ENCODE assay signal across 8 cellular contexts in the genomic region with DNA sequence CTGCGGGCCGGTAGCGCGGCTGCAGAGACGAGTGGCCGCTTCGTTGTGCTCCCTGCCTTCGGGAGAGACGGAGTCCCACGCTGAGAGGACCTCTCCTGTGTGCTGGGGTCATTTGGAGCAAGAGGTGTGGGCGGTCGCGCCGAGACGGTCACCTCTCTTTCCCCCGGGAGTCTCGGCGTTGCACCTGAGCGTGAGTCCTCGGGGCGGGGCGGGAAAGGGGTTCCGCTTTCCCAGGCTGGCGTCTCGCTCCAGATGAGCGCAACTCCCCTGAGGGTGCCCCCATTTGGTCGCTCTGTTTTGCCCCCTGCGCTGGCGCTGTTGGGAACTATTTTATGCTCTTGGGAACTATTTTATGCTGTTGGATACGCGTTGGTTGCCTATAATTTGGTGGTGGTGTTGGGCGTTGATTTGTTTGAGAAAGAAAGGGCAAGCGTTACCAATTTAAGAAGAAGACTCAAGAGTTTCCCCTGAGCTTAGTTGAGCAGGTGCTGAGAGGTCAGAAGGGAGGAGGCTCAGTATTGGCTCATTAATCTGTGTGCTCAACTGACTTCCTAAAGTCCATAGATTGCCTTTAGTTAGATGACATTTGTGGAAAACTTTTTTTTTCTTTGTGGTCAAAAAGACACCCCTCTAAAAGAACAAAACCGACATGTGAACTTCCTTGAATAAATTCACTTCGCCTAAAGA. TPM values are rescaled to one million over a fixed set of nuclear protein-coding genes. Genes with fewer than 3 reads are reported as not detected.
DNase-seq lines count a peak whose midpoint lies in the region; ATAC-seq, FAIRE-seq and TF ChIP-seq lines count a peak whose summit lies in the region.

No MANE protein-coding gene starts in this region.

- intact Hi-C loops in breast epithelium (cut with DNase I; ENCODE audit: low total_unique reads) (no loop called here), kidney (cut with DNase I) (no loop called here)

- H3K36me3 ChIP-seq in KOPT-K1 (ENCODE audit: insufficient read depth, low read length) (no peaks in the 10 kb centered on the region), SU-DHL-6 (ENCODE audit: low read length) (peaks cover 9% of the 10 kb centered on the region; the same call in 1 of the 2 replicates), breast epithelium (no peaks in the 10 kb centered on the region), kidney (ENCODE audit: control insufficient read depth in 1 of 2, insufficient read depth in 2 of 2, low read length in 2 of 2) (peaks cover 0 to 4% of the 10 kb centered on the region in 2 donors)

- TF ChIP-seq CTCF in SU-DHL-6 (IDR thresholded peaks at IDR 0.05; ENCODE audit: insufficient read depth, low read length, poor library complexity, severe bottlenecking) (no peak), breast epithelium (IDR thresholded peaks at IDR 0.05) (no peak), kidney (IDR thresholded peaks at IDR 0.05; ENCODE audit: borderline replicate concordance, extremely low read depth, insufficient read depth) (no peak)

- DNase-seq in DMS 273 (lab: John Stamatoyannopoulos, UW; ENCODE audit: unreplicated experiment), result peak; percentile 72
- peak in 1 of 2 donors; percentile 23 for DNase-seq in breast epithelium (ENCODE audit: low spot score in 2 of 2)
- no peak for DNase-seq in kidney
- DNase-seq in stimulated activated CD4-positive, alpha-beta T cell treated with anti-CD3 and anti-CD28 coated beads, Interleukin-12 subunit alpha, Interleukin-12 subunit beta, amount 100 ng/mL, for 4 hours, result peak; percentile 37
- no peak for DNase-seq in A172 (ENCODE audit: low spot score)

- no peaks in the 10 kb centered on the region for H4K20me1 ChIP-seq in SU-DHL-6 (ENCODE audit: low read depth, low read length)

- H3F3A ChIP-seq in SU-DHL-6 (ENCODE audit: insufficient read depth), result peaks cover 12% of the 10 kb centered on the region

- no peak for TF ChIP-seq POLR2A in breast epithelium (IDR thresholded peaks at IDR 0.05)

- peak; percentile 25 for ATAC-seq in GM21447 (IDR thresholded peaks at IDR 0.05; ENCODE audit: unreplicated experiment)

- H3K9me3 ChIP-seq in KOPT-K1 (ENCODE audit: insufficient read depth, low read length, poor library complexity, severe bottlenecking) (no peaks in the 10 kb centered on the region), SU-DHL-6 (ENCODE audit: insufficient read depth, low read length) (no peaks in the 10 kb centered on the region), breast epithelium (no peaks in the 10 kb centered on the region), kidney (ENCODE audit: control insufficient read depth in 1 of 2, low read length in 2 of 2) (no peaks in the 10 kb centered on the region)

- H3K4me1 ChIP-seq in breast epithelium (peaks cover 0 to 3% of the 10 kb centered on the region in 2 donors), kidney (ENCODE audit: control insufficient read depth in 1 of 2, insufficient read depth in 1 of 2, low read depth in 1 of 2, low read length in 2 of 2) (peaks cover 0 to 7% of the 10 kb centered on the region in 2 donors)

- H3K27me3 ChIP-seq in SU-DHL-6 (ENCODE audit: low read length), result no peaks in the 10 kb centered on the region
- no peaks in the 10 kb centered on the region for H3K27me3 ChIP-seq in breast epithelium

- H3K79me2 ChIP-seq in SU-DHL-6 (ENCODE audit: insufficient read depth, low read length), result peaks cover 34% of the 10 kb centered on the region

- H3K9me2 ChIP-seq in SU-DHL-6 (replicated peaks; ENCODE audit: insufficient read depth, low read length), result no peaks in the 10 kb centered on the region

- H3K9ac ChIP-seq in SU-DHL-6 (ENCODE audit: low read length) (peak overlapping the region; percentile 81), kidney (ENCODE audit: low read length in 2 of 2) (peak overlapping the region; percentile 87 to 96)

- H3K4me2 ChIP-seq in SU-DHL-6 (ENCODE audit: low read depth, low read length, poor library complexity, severe bottlenecking), result peak overlapping the region; percentile 91

- H3K27ac ChIP-seq in KOPT-K1 (ENCODE audit: low read depth, low read length, poor library complexity, severe bottlenecking), result peak overlapping the region; percentile 54
- H3K27ac ChIP-seq in SU-DHL-6 (ENCODE audit: low read depth, low read length), result peak overlapping the region; percentile 46
- peak overlapping the region; percentile 89 to 97 for H3K27ac ChIP-seq in breast epithelium
- H3K27ac ChIP-seq in kidney (ENCODE audit: low read depth in 2 of 2, low read length in 2 of 2), result peak overlapping the region; percentile 92 to 98

- no peak for FAIRE-seq in kidney (lab: Jason Lieb, UNC)

- H2AFZ ChIP-seq in SU-DHL-6 (ENCODE audit: low read depth, low read length, severe bottlenecking), result peak overlapping the region; percentile 89

- H3K4me3 ChIP-seq in SU-DHL-6 (ENCODE audit: insufficient read depth, low read length, poor library complexity, severe bottlenecking) (peak overlapping the region; percentile 88), breast epithelium (peak overlapping the region; percentile 66 to 96 (median 95)), kidney (ENCODE audit: low read length in 2 of 2) (peak overlapping the region; percentile 90 to 91)

RNA-seq across cellular contexts. Expression of gene LRRC8B, which starts 0.7 kb away (rescaled TPM):
- total RNA-seq in breast epithelium, result 10 to 100 TPM; 11.5 to 25.3 (median 12.3) TPM
- 15.1 TPM for total RNA-seq in kidney
- polyA plus RNA-seq in kidney (ENCODE audit: insufficient read depth, low read depth, low replicate concordance), result 2.4 TPM
- 1.4 and 3.9 TPM in 2 replicates for total RNA-seq in A172 (2014; rRNA removed; shearing (Covaris generic))

Comparison
In these comparisons a context has a peak if more than half of its experiments do, and no peak if none do; other contexts are left out.
1. DNase-seq: peak in DMS 273 (single experiment) and stimulated activated CD4-positive, alpha-beta T cell treated with anti-CD3 and anti-CD28 coated beads, Interleukin-12 subunit alpha, Interleukin-12 subunit beta, amount 100 ng/mL, for 4 hours (single experiment); none in kidney (single experiment) and A172 (single experiment).
2. Peak in every context shown above with its lines, with median percentiles within 50 percentile points of each other: H3K27ac ChIP-seq and H3K4me3 ChIP-seq.